13 cellular contexts compared by ENCODE assay signal in the genomic region with DNA sequence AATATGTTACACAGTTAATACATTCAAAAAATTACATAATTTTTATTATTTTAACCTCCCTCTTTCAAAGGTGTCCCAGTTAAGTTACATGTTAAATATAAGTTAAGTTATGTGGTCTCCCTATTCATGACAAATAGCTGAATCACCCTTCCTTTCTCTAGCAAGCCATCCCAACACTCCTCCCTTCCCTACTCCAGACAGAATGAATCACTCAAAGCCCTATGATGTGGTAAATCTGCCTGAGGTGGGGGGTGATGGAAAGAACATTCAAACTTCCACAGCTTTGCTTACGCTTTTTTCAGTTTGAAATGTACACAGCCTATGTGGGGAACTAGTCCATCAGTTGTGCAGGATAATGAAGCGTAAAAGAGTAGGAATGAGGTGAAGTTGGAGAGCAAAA.
A peak's percentile ranks its signal among the peaks of the same experiment; 100 is the strongest.
DNase-seq lines count a peak whose midpoint lies in the region; TF ChIP-seq lines count a peak whose summit lies in the region.
"Had no signal": no experiment of that assay in that cellular context is flagged by ENCODE, and none has a peak within 500 bp of the region (broad histone marks: within the 10 kb centered on the region; RNA-seq: fewer than 3 reads in every experiment).

No MANE protein-coding gene starts in this region.

- H3K4me1 Mint-ChIP-seq in glutamatergic neuron (ENCODE audit: low read depth, unreplicated experiment) (peaks cover 19% of the 10 kb centered on the region), Caco-2 (ENCODE audit: low read depth, unreplicated experiment) (peaks cover 7% of the 10 kb centered on the region)
- H3K4me1 Mint-ChIP-seq: CD4-positive, alpha-beta memory T cell; IgD-negative memory B cell had no signal

- 85% methylated on average over 2 of the region's 2 CpGs for WGBS in hepatocyte (ENCODE audit: low lambda C conversion rate, missing lambda C conversion rate)

- H3K4me1 ChIP-seq in adipocyte (ENCODE audit: control insufficient read depth, insufficient read depth, low read length) (peaks cover 27% of the 10 kb centered on the region), hepatocyte (ENCODE audit: insufficient read depth) (peaks cover 19% of the 10 kb centered on the region), Karpas-422 (ENCODE audit: low read length) (no peaks in the 10 kb centered on the region), Caco-2 (peaks cover 24% of the 10 kb centered on the region)

- H3K27me3 ChIP-seq in adipocyte (replicated peaks; ENCODE audit: control insufficient read depth, insufficient read depth, low read length) (no peaks in the 10 kb centered on the region), hepatocyte (no peaks in the 10 kb centered on the region), Karpas-422 (ENCODE audit: low read length) (no peaks in the 10 kb centered on the region), Caco-2 (replicated peaks; ENCODE audit: control insufficient read depth, insufficient read depth, low read length) (no peaks in the 10 kb centered on the region)
- H3K27me3 ChIP-seq: neutrophil had no signal

- H3K36me3 Mint-ChIP-seq in glutamatergic neuron (ENCODE audit: unreplicated experiment) (no peaks in the 10 kb centered on the region), Caco-2 (ENCODE audit: insufficient read depth, unreplicated experiment) (no peaks in the 10 kb centered on the region)

- no peaks in the 10 kb centered on the region for H3K36me3 ChIP-seq in adipocyte (ENCODE audit: control insufficient read depth, insufficient read depth, low read length, severe bottlenecking)
- no peaks in the 10 kb centered on the region for H3K36me3 ChIP-seq in hepatocyte (replicated peaks; ENCODE audit: insufficient read depth, low read depth)
- H3K36me3 ChIP-seq in Karpas-422 (ENCODE audit: insufficient read depth, low read length) = no peaks in the 10 kb centered on the region
- no peaks in the 10 kb centered on the region for H3K36me3 ChIP-seq in Caco-2 (ENCODE audit: control insufficient read depth, insufficient read depth, low read length)
- H3K36me3 ChIP-seq: neutrophil had no signal

- H3K9me2 ChIP-seq in hepatocyte (replicated peaks; ENCODE audit: insufficient read depth) = no peaks in the 10 kb centered on the region
- H3K9me2 ChIP-seq in Karpas-422 (replicated peaks; ENCODE audit: insufficient read depth, low read length) = no peaks in the 10 kb centered on the region

- H3K4me2 ChIP-seq in hepatocyte (no peak overlapping the region), Karpas-422 (ENCODE audit: low read depth, low read length, poor library complexity, severe bottlenecking) (no peak overlapping the region)

- POLR2A ChIA-PET in Caco-2 (lab: Charles Lee) = no interaction called here

- CTCF ChIA-PET in Caco-2 (lab: Charles Lee) = no interaction called here

- H2AFZ ChIP-seq in hepatocyte (no peak overlapping the region), Karpas-422 (ENCODE audit: low read length) (no peak overlapping the region)

- peaks cover 1% of the 10 kb centered on the region for H3K27me3 Mint-ChIP-seq in glutamatergic neuron (ENCODE audit: unreplicated experiment)
- no peaks in the 10 kb centered on the region for H3K27me3 Mint-ChIP-seq in Caco-2 (ENCODE audit: insufficient read depth, unreplicated experiment)
- H3K27me3 Mint-ChIP-seq: activated naive CD8-positive, alpha-beta T cell had no signal

- H3K9ac ChIP-seq in adipocyte (ENCODE audit: low read length) = no peak overlapping the region
- no peak overlapping the region for H3K9ac ChIP-seq in Karpas-422 (ENCODE audit: low read length)

- H3K27ac Mint-ChIP-seq in glutamatergic neuron (ENCODE audit: unreplicated experiment) (no peak overlapping the region), Caco-2 (ENCODE audit: unreplicated experiment) (no peak overlapping the region)
- H3K27ac Mint-ChIP-seq: activated naive CD8-positive, alpha-beta T cell; CD4-positive, alpha-beta memory T cell; IgD-negative memory B cell had no signal

- TF ChIP-seq CTCF in hepatocyte (IDR thresholded peaks at IDR 0.05; ENCODE audit: poor library complexity) = no peak
- no peak for TF ChIP-seq CTCF in glutamatergic neuron (IDR thresholded peaks at IDR 0.05; ENCODE audit: partially characterized antibody, unreplicated experiment)
- no peak for TF ChIP-seq CTCF in Caco-2 (IDR thresholded peaks at IDR 0.05; ENCODE audit: insufficient read depth in 1 of 2, low read depth in 1 of 2, low read length in 1 of 2, severe bottlenecking in 1 of 2, unreplicated experiment in 1 of 2)

- no peak overlapping the region for H3K27ac ChIP-seq in hepatocyte
- no peak overlapping the region for H3K27ac ChIP-seq in Karpas-422 (ENCODE audit: low read length)
- H3K27ac ChIP-seq: neutrophil had no signal

- H4K20me1 ChIP-seq in hepatocyte (ENCODE audit: insufficient read depth, poor library complexity, severe bottlenecking) = no peaks in the 10 kb centered on the region
- H4K20me1 ChIP-seq in Karpas-422 (ENCODE audit: insufficient read depth, low read depth, low read length) = no peaks in the 10 kb centered on the region

- H3K79me2 ChIP-seq in hepatocyte = no peaks in the 10 kb centered on the region
- no peaks in the 10 kb centered on the region for H3K79me2 ChIP-seq in Karpas-422 (ENCODE audit: low read length)

- H3K4me3 ChIP-seq in adipocyte (ENCODE audit: low read length) (no peak overlapping the region), hepatocyte (no peak overlapping the region), Karpas-422 (ENCODE audit: low read length) (no peak overlapping the region), Caco-2 (ENCODE audit: low read depth, low read length) (no peak overlapping the region)

- H3K9me3 ChIP-seq in adipocyte (ENCODE audit: control insufficient read depth, low read length) (no peaks in the 10 kb centered on the region), hepatocyte (ENCODE audit: low read depth) (no peaks in the 10 kb centered on the region), Karpas-422 (ENCODE audit: low read length) (no peaks in the 10 kb centered on the region), Caco-2 (no peaks in the 10 kb centered on the region)
- H3K9me3 ChIP-seq: neutrophil had no signal

- intact Hi-C loops in Caco-2 (cut with micrococcal nuclease; ENCODE audit: unreplicated experiment) = loop anchor here (5.0 kb wide), 2 partner anchors 78 to 308 kb away; no protein-coding TSS in a partner anchor

- H3K4me3 Mint-ChIP-seq in glutamatergic neuron (ENCODE audit: unreplicated experiment) (no peak overlapping the region), Caco-2 (ENCODE audit: unreplicated experiment) (no peak overlapping the region)
- H3K4me3 Mint-ChIP-seq: activated naive CD8-positive, alpha-beta T cell; CD4-positive, alpha-beta memory T cell; IgD-negative memory B cell had no signal

- DNase-seq in AG08395 (ENCODE audit: low spot score) = peak; percentile 88
- DNase-seq in HT1080 (ENCODE audit: low read depth) = peak; percentile 98
- peak; percentile 87 for DNase-seq in adipocyte (ENCODE audit: low read depth)
- peak; percentile 27 for DNase-seq in hepatocyte (ENCODE audit: low spot score)
- no peak for DNase-seq in Karpas-422
- no peak for DNase-seq in NCI-H2107 treated with DMSO at 0.1 percent for 48 hours (lab: John Stamatoyannopoulos, UW; ENCODE audit: unreplicated experiment)
- DNase-seq in glutamatergic neuron = no peak
- no peak for DNase-seq in Caco-2
- DNase-seq: CD4-positive, alpha-beta memory T cell; hippocampal formation had no signal

- H3K9me3 Mint-ChIP-seq in glutamatergic neuron (ENCODE audit: unreplicated experiment) (peaks cover 4% of the 10 kb centered on the region), Caco-2 (ENCODE audit: unreplicated experiment) (no peaks in the 10 kb centered on the region)
- H3K9me3 Mint-ChIP-seq: IgD-negative memory B cell had no signal

- no TSS peak for BruUV-seq in Caco-2 (replicated peaks; lab: Mats Ljungman, UMichigan)

Comparison
In these comparisons a context has a peak if more than half of its experiments do, and no peak if none do; other contexts are left out.
1. DNase-seq: peak in AG08395 (single experiment), HT1080 (single experiment), adipocyte (single experiment) and hepatocyte (single experiment); none in Karpas-422 (single experiment), NCI-H2107 treated with DMSO at 0.1 percent for 48 hours (single experiment), glutamatergic neuron (single experiment) and Caco-2 (0 of 2).